In the genomic region with DNA sequence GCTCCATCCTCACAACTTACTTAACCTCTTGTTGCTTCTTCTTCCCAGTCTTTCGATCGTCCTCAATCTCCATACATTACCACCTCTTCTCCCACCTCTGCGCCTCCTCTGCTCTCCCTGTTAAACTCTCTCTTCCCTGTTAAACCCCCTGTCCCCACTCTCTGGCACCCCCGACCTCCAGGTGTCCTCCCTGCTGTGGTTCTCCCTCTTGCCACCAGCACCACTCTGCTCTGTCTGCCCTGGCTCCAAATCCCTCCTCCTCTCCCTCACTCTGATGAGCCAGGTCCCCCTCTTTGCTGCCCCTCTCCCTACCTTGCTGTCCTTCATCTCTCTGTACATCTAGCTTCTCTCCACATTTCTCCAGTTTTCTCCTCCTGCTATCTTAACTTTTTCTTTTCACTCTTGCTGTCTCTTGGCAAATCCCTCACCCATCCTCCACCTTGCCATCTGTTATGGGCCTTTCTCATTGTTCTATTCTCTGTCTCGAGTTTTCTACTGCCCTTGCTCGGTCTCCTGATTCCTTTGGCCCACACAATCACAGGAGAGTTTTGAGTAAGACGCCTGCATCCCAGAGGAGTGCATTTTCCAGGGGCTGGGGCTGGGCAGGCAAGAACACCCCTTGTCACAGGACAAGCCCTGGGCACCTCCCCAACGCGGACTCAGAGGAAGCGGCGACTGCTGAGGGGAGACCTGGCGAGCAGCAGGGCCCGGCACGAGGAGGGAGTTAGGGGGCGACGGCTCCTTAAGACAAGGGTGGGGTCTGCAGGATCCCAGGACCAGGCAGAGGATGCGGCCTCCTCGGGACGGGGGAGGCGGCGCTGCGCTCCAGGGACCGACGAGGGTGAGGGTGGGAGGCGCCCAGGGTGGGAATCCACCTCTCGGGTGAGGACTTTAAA, we compare ENCODE assay signal across 8 cellular contexts. TPM values are rescaled to one million over a fixed set of nuclear protein-coding genes. Genes with fewer than 3 reads are reported as not detected.
DNase-seq lines count a peak whose midpoint lies in the region; ATAC-seq and TF ChIP-seq lines count a peak whose summit lies in the region.

No MANE protein-coding gene starts in this region.

- H3K27me3 Mint-ChIP-seq in CD4-positive, alpha-beta memory T cell = peaks cover 0 to 9% of the 10 kb centered on the region in 2 donors

- CTCF ChIA-PET in CD4-positive, alpha-beta memory T cell (lab: Charles Lee; ENCODE audit: partially characterized antibody) = interaction anchor here (0.7 kb wide), 4 partner anchors 27 to 455 kb away, joined by 3 to 5 read pairs (median 3); no protein-coding TSS in a partner anchor

- peaks cover 18 to 21% of the 10 kb centered on the region in 2 donors for H3K36me3 Mint-ChIP-seq in CD4-positive, alpha-beta memory T cell

- H3K4me3 ChIP-seq in CD4-positive, alpha-beta memory T cell (ENCODE audit: low read length in 2 of 2) = peak overlapping the region in 1 of 2 donors; percentile 6
- H3K4me3 ChIP-seq in WERI-Rb-1 (ENCODE audit: low read depth, low read length) = peak overlapping the region; percentile 61
- peak overlapping the region; percentile 64 for H3K4me3 ChIP-seq in fibroblast of pulmonary artery (replicated peaks; ENCODE audit: low read depth, low read length)

- H3K27ac Mint-ChIP-seq in CD4-positive, alpha-beta memory T cell = peak overlapping the region; percentile 5 to 80 (median 72)

- no peaks in the 10 kb centered on the region for H3K9me3 ChIP-seq in CD4-positive, alpha-beta memory T cell (ENCODE audit: control insufficient read depth in 1 of 2, low read length in 2 of 2)
- H3K9me3 ChIP-seq in WERI-Rb-1 (ENCODE audit: severe bottlenecking) = peaks cover 2% of the 10 kb centered on the region

- DNase-seq in CD4-positive, alpha-beta memory T cell = peak in 1 of 5 donors; percentile 41
- DNase-seq in WERI-Rb-1 (peak; percentile 36), fibroblast of pulmonary artery (ENCODE audit: low read depth) (peak; percentile 4), omental fat pad (ENCODE audit: low spot score) (no peak), NCI-H774 (lab: John Stamatoyannopoulos, UW) (no peak), NOMO-1 (lab: John Stamatoyannopoulos, UW; ENCODE audit: unreplicated experiment in 2 of 2) (no peak)

- no peak overlapping the region for H3K27ac ChIP-seq in CD4-positive, alpha-beta memory T cell (ENCODE audit: low read depth, low read length)
- peak overlapping the region; percentile 93 for H3K27ac ChIP-seq in WERI-Rb-1

- TF ChIP-seq CTCF in WERI-Rb-1 (IDR thresholded peaks at IDR 0.05; ENCODE audit: low read depth, low read length) (no peak), fibroblast of pulmonary artery (IDR thresholded peaks at IDR 0.05; ENCODE audit: low read length, missing control alignments) (no peak), omental fat pad (IDR thresholded peaks at IDR 0.05) (no peak)

- intact Hi-C loops in CD4-positive, alpha-beta memory T cell (cut with micrococcal nuclease) = loop anchor here (1.0 to 5.0 kb wide), 6 partner anchors 30 to 754 kb away; partner anchors contain the start of genes ZNF160, ZNF347, ZNF808 and ZNF816

- ATAC-seq in omental fat pad (ENCODE audit: low FRiP score) (peak; percentile 29), HG02798 (IDR thresholded peaks at IDR 0.05; ENCODE audit: poor library complexity, unreplicated experiment) (no peak), GM21515 (IDR thresholded peaks at IDR 0.05; ENCODE audit: unreplicated experiment) (no peak)

- peak overlapping the region; percentile 67 to 90 (median 90) for H3K4me3 Mint-ChIP-seq in CD4-positive, alpha-beta memory T cell

- no peaks in the 10 kb centered on the region for H3K36me3 ChIP-seq in CD4-positive, alpha-beta memory T cell (ENCODE audit: insufficient read depth, low read length)
- H3K36me3 ChIP-seq in WERI-Rb-1 = peaks cover 33% of the 10 kb centered on the region

- peaks cover 0 to 32% (median 19%) of the 10 kb centered on the region in 8 donors for H3K9me3 Mint-ChIP-seq in CD4-positive, alpha-beta memory T cell

- POLR2A ChIA-PET in CD4-positive, alpha-beta memory T cell (lab: Charles Lee; ENCODE audit: partially characterized antibody) = interaction anchor here (0.6 kb wide), 1 partner anchor 48 kb away, joined by 3 read pairs; no protein-coding TSS in a partner anchor

- no peaks in the 10 kb centered on the region for H3K27me3 ChIP-seq in CD4-positive, alpha-beta memory T cell (ENCODE audit: insufficient read depth, low read length)
- H3K27me3 ChIP-seq in WERI-Rb-1 (ENCODE audit: insufficient read depth, low read depth, severe bottlenecking) = no peaks in the 10 kb centered on the region

- H3K4me1 ChIP-seq in CD4-positive, alpha-beta memory T cell (ENCODE audit: insufficient read depth, low read length) = peaks cover 14% of the 10 kb centered on the region

- H3K4me1 Mint-ChIP-seq in CD4-positive, alpha-beta memory T cell = peaks cover 3 to 23% (median 18%) of the 10 kb centered on the region in 4 donors

RNA-seq across cellular contexts. Expression of gene ERVV-1, which starts 21.4 kb away (rescaled TPM):
- not detected for total RNA-seq in CD4-positive, alpha-beta memory T cell
- polyA plus RNA-seq in CD4-positive, alpha-beta memory T cell = not detected
- not detected for total RNA-seq in omental fat pad

RNA-seq across cellular contexts. Expression of gene ZNF816, which starts 29.7 kb away (rescaled TPM):
- 10 to 100 TPM; 26.1 to 29.6 TPM for total RNA-seq in CD4-positive, alpha-beta memory T cell
- 10 to 100 TPM in 1 of 2 donors, 1 to 10 TPM in 1; 6.5 to 19.9 TPM for polyA plus RNA-seq in CD4-positive, alpha-beta memory T cell
- 1 to 10 TPM; 3.1 to 7.6 (median 3.9) TPM for total RNA-seq in omental fat pad

RNA-seq across cellular contexts. Expression of gene ERVV-2, which starts 52.2 kb away (rescaled TPM):
- total RNA-seq in CD4-positive, alpha-beta memory T cell = not detected
- polyA plus RNA-seq in CD4-positive, alpha-beta memory T cell = not detected
- not detected for total RNA-seq in omental fat pad

Comparison
In these comparisons a context has a peak if more than half of its experiments do, and no peak if none do; other contexts are left out.
1. DNase-seq: peak in WERI-Rb-1 (single experiment) and fibroblast of pulmonary artery (single experiment); none in omental fat pad (single experiment), NCI-H774 (single experiment) and NOMO-1 (0 of 2).